8 cellular contexts compared by ENCODE assay signal in genomic region chr2:189674374-189675112, GRCh38. TPM values are rescaled to one million over a fixed set of nuclear protein-coding genes. Genes with fewer than 3 reads are reported as not detected.
DNase-seq lines count a peak whose midpoint lies in the region; ATAC-seq and TF ChIP-seq lines count a peak whose summit lies in the region.

ANKAR (plus strand) TSS chr2:189674670; CDS start chr2:189676491, 1,821 bp downstream.

- H3K36me3 ChIP-seq in HUES64 (ENCODE audit: insufficient read depth, low read length) (peaks cover 22% of the 10 kb centered on the region), right atrium auricular region (peaks cover 8% of the 10 kb centered on the region), urinary bladder (ENCODE audit: insufficient read depth) (peaks cover 4% of the 10 kb centered on the region)

- peak within 1 kb of the TSS; percentile 93 for H3K9ac ChIP-seq in HUES64 (ENCODE audit: low read depth, low read length)

- H3K4me3 ChIP-seq in HUES64 (ENCODE audit: low read length) (peak within 1 kb of the TSS; percentile 88), right atrium auricular region (peak within 1 kb of the TSS; percentile 66 to 71), urinary bladder (ENCODE audit: low read depth, low read length) (peak within 1 kb of the TSS; percentile 61)

- peak; percentile 95 for ATAC-seq in GM21447 (IDR thresholded peaks at IDR 0.05; ENCODE audit: unreplicated experiment)

- peak; percentile 79 for DNase-seq in DMS114 treated with DMSO at 0.1 percent for 48 hours (lab: John Stamatoyannopoulos, UW; ENCODE audit: unreplicated experiment)
- peak; percentile 68 to 85 (median 72) for DNase-seq in T-helper 1 cell
- peak; percentile 49 to 91 (median 78) for DNase-seq in amygdala (lab: John Stamatoyannopoulos, UW)
- DNase-seq in right atrium auricular region (ENCODE audit: low spot score) = peak; percentile 86
- peak; percentile 78 for DNase-seq in pulmonary artery endothelial cell (ENCODE audit: low read depth, low spot score)

- H3K27ac ChIP-seq in HUES64 (ENCODE audit: low read depth, low read length) = peak within 1 kb of the TSS; percentile 74
- peak within 1 kb of the TSS; percentile 97 to 98 for H3K27ac ChIP-seq in right atrium auricular region
- H3K27ac ChIP-seq in urinary bladder (ENCODE audit: low read depth) = peak within 1 kb of the TSS; percentile 73

- 5% methylated on average over 62 of the region's 62 CpGs for WGBS in HUES64
- under 1% methylated on average over 62 of the region's 62 CpGs for WGBS in urinary bladder

- peak; percentile 91 to 94 for TF ChIP-seq CTCF in right atrium auricular region (IDR thresholded peaks at IDR 0.05)

- H3K9me3 ChIP-seq in HUES64 (ENCODE audit: insufficient read depth, low read depth, low read length) (peaks cover 7% of the 10 kb centered on the region; the same call in 1 of the 2 replicates), right atrium auricular region (peaks cover 0 to 8% of the 10 kb centered on the region in 2 donors)

- no peaks in the 10 kb centered on the region for H3K27me3 ChIP-seq in HUES64 (ENCODE audit: insufficient read depth, low read length)
- no peaks in the 10 kb centered on the region for H3K27me3 ChIP-seq in right atrium auricular region

- H3K4me1 ChIP-seq in HUES64 (ENCODE audit: insufficient read depth, low read length) (no peaks in the 10 kb centered on the region), right atrium auricular region (peaks cover 0 to 16% of the 10 kb centered on the region in 2 donors), urinary bladder (ENCODE audit: insufficient read depth) (no peaks in the 10 kb centered on the region)

RNA-seq across cellular contexts. Expression of gene ANKAR, which starts in this region (rescaled TPM):
- 1.1 TPM for polyA plus RNA-seq in HUES64 (2013, experiment 1 of 2)
- polyA plus RNA-seq in HUES64 (2013, experiment 2 of 2) = 0.95 TPM
- 1 to 10 TPM; 4.9 to 5.1 TPM for total RNA-seq in right atrium auricular region
- 3.4 and 3.6 TPM in 2 replicates for total RNA-seq in pulmonary artery endothelial cell
- 73.8 TPM for total RNA-seq in urinary bladder
- polyA plus RNA-seq in urinary bladder = 3.8 TPM

Comparison
In these comparisons a context has a peak if more than half of its experiments do, and no peak if none do; other contexts are left out.
1. Peak in every context shown above with its lines: DNase-seq, ATAC-seq, H3K4me3 ChIP-seq and H3K27ac ChIP-seq.
2. RNA of gene ANKAR (total RNA-seq): 73.8 TPM in urinary bladder (single experiment); 4.9 to 5.1 TPM in right atrium auricular region and 3.4 to 3.6 TPM in pulmonary artery endothelial cell; every median in the first group is over 10 times any median in the second.